In genomic region chr15:96355561-96356129, GRCh38 we compare ENCODE assay signal across 11 cellular contexts. TPM values are rescaled to one million over a fixed set of nuclear protein-coding genes. Genes with fewer than 3 reads are reported as not detected.
DNase-seq lines count a peak whose midpoint lies in the region; ATAC-seq and TF ChIP-seq lines count a peak whose summit lies in the region.
"Had no signal": no experiment of that assay in that cellular context is flagged by ENCODE, and none has a peak within 500 bp of the region (broad histone marks: within the 10 kb centered on the region; RNA-seq: fewer than 3 reads in every experiment).

No MANE protein-coding gene starts in this region.

- DNase-seq in heart left ventricle = no peak
- DNase-seq in left ventricle myocardium superior = no peak
- no peak for DNase-seq in fibroblast of pulmonary artery (ENCODE audit: low read depth)
- DNase-seq in osteocyte (ENCODE audit: extremely low spot score, unreplicated experiment) = no peak
- no peak for DNase-seq in putamen (ENCODE audit: low spot score)
- no peak for DNase-seq in central memory CD4-positive, alpha-beta T cell
- DNase-seq: activated naive CD4-positive, alpha-beta T cell treated with Interleukin-2 at 50 U/mL for 16 hours; NCI-H1092 treated with DMSO at 0.1 percent for 48 hours; NCI-H345 had no signal

- H3K4me3 ChIP-seq in heart left ventricle (no peak overlapping the region), fibroblast of pulmonary artery (replicated peaks; ENCODE audit: low read depth, low read length) (peak overlapping the region; percentile 67), urinary bladder (ENCODE audit: low read depth, low read length) (no peak overlapping the region)

- H3K9me3 Mint-ChIP-seq in osteocyte (ENCODE audit: unreplicated experiment) = no peaks in the 10 kb centered on the region

- H3K27me3 Mint-ChIP-seq in osteocyte (ENCODE audit: unreplicated experiment) = no peaks in the 10 kb centered on the region

- TF ChIP-seq CTCF in heart left ventricle (IDR thresholded peaks at IDR 0.05) (no peak), fibroblast of pulmonary artery (IDR thresholded peaks at IDR 0.05; ENCODE audit: low read length, missing control alignments) (no peak), osteocyte (IDR thresholded peaks at IDR 0.05) (no peak)

- no peaks in the 10 kb centered on the region for H3K9me3 ChIP-seq in heart left ventricle

- ATAC-seq in heart left ventricle (no peak), left ventricle myocardium superior (no peak), HG02870 (IDR thresholded peaks at IDR 0.05; ENCODE audit: unreplicated experiment) (no peak)

- intact Hi-C loops in heart left ventricle (cut with DNase I) = loop anchor here (2.0 to 10.0 kb wide), 17 partner anchors 227 to 1683 kb away; no protein-coding TSS in a partner anchor
- intact Hi-C loops in left ventricle myocardium superior (cut with micrococcal nuclease) = no loop called here

- H3K36me3 ChIP-seq in heart left ventricle (no peaks in the 10 kb centered on the region), urinary bladder (ENCODE audit: insufficient read depth) (no peaks in the 10 kb centered on the region)

- no peak overlapping the region for H3K27ac Mint-ChIP-seq in osteocyte (ENCODE audit: unreplicated experiment)

- peaks cover 3% of the 10 kb centered on the region for H3K36me3 Mint-ChIP-seq in osteocyte (ENCODE audit: unreplicated experiment)

- no peak for TF ChIP-seq POLR2A in heart left ventricle (IDR thresholded peaks at IDR 0.05)

- peak overlapping the region; percentile 26 for H3K4me3 Mint-ChIP-seq in osteocyte (ENCODE audit: unreplicated experiment)

- H3K4me1 Mint-ChIP-seq in osteocyte (ENCODE audit: unreplicated experiment) = peaks cover 57% of the 10 kb centered on the region

- H3K27ac ChIP-seq in heart left ventricle = peak overlapping the region in 7 of 12 donors; percentile 8 to 93 (median 66)
- peak overlapping the region; percentile 35 for H3K27ac ChIP-seq in urinary bladder (ENCODE audit: low read depth)

- H3K4me1 ChIP-seq in heart left ventricle (peaks cover 0 to 68% (median 33%) of the 10 kb centered on the region in 12 donors), urinary bladder (ENCODE audit: insufficient read depth) (no peaks in the 10 kb centered on the region)

- peaks cover 2 to 98% (median 57%) of the 10 kb centered on the region in 9 donors for H3K27me3 ChIP-seq in heart left ventricle

- WGBS in heart left ventricle, 4 donors = 36 to 52% (median 40%) methylated on average over 5 to 7 of the region's 7 CpGs
- 77% methylated on average over 7 of the region's 7 CpGs for WGBS in urinary bladder

RNA-seq across cellular contexts. Expression of gene NR2F2, which starts 25.1 kb away (rescaled TPM):
- total RNA-seq in heart left ventricle (10 to 100 TPM; 11.9 to 22.4 (median 16.5) TPM), left ventricle myocardium superior (18.0 TPM), osteocyte (286 and 292 TPM in 2 replicates), urinary bladder (28.0 TPM)
- polyA plus RNA-seq in heart left ventricle (10 to 100 TPM; 11.8 to 16.1 TPM), urinary bladder (66.2 TPM)
